ENCODE assay signal across 16 cellular contexts in genomic region chr16:23953476-23953875, GRCh38.
DNase-seq lines count a peak whose midpoint lies in the region; ATAC-seq, FAIRE-seq and TF ChIP-seq lines count a peak whose summit lies in the region.
"Had no signal": no experiment of that assay in that cellular context is flagged by ENCODE, and none has a peak within 500 bp of the region (broad histone marks: within the 10 kb centered on the region; RNA-seq: fewer than 3 reads in every experiment).

No MANE protein-coding gene starts in this region.

- intact Hi-C loops in CD4-positive, alpha-beta T cell (cut with DNase I, micrococcal nuclease), result loop anchor here (5.0 to 10.0 kb wide), 6 partner anchors 49 to 116 kb away; partner anchors contain the start of gene PRKCB (in 1 of the 2)

- CTCF ChIA-PET in CD4-positive, alpha-beta T cell (lab: Charles Lee), result interaction anchor here (1.1 to 1.3 kb wide), 2 partner anchors 10 to 12 kb away, joined by 3 read pairs; no protein-coding TSS in a partner anchor

- FAIRE-seq in GM12891 (lab: Jason Lieb, UNC), result peak; percentile 5

- no peaks in the 10 kb centered on the region for H3K9me3 Mint-ChIP-seq in CD4-positive, alpha-beta T cell
- H3K9me3 Mint-ChIP-seq in activated naive CD8-positive, alpha-beta T cell treated with anti-CD3 and anti-CD28 coated beads for 36 hours, result no peaks in the 10 kb centered on the region
- H3K9me3 Mint-ChIP-seq in naive thymus-derived CD8-positive, alpha-beta T cell, result no peaks in the 10 kb centered on the region
- H3K9me3 Mint-ChIP-seq: GM23338 had no signal

- TF ChIP-seq CTCF in CD4-positive, alpha-beta T cell (IDR thresholded peaks at IDR 0.05), result no peak
- no peak for TF ChIP-seq CTCF in GM10266 (IDR thresholded peaks at IDR 0.05; ENCODE audit: control insufficient read depth, insufficient read depth, low read depth, missing control alignments)

- POLR2A ChIA-PET in CD4-positive, alpha-beta T cell (lab: Charles Lee), result interaction anchor here (1.0 to 1.7 kb wide), 4 partner anchors 22 to 76 kb away, joined by 3 to 5 read pairs (median 3); no protein-coding TSS in a partner anchor
- POLR2A ChIA-PET in naive thymus-derived CD8-positive, alpha-beta T cell (lab: Charles Lee), result interaction anchor here (0.7 to 1.6 kb wide), 8 partner anchors 9 to 76 kb away, joined by 3 to 4 read pairs (median 3); no protein-coding TSS in a partner anchor

- TF ChIP-seq POLR2A in GM12891 (IDR thresholded peaks at IDR 0.05; ENCODE audit: low read depth, low read length), result no peak

- no peaks in the 10 kb centered on the region for H3K27me3 Mint-ChIP-seq in CD4-positive, alpha-beta T cell
- no peaks in the 10 kb centered on the region for H3K27me3 Mint-ChIP-seq in activated naive CD8-positive, alpha-beta T cell treated with anti-CD3 and anti-CD28 coated beads for 36 hours
- no peaks in the 10 kb centered on the region for H3K27me3 Mint-ChIP-seq in naive thymus-derived CD8-positive, alpha-beta T cell

- DNase-seq in CD4-positive, alpha-beta T cell, result no peak
- DNase-seq in GM12891 (ENCODE audit: insufficient read length, low spot score), result no peak
- DNase-seq in activated naive CD8-positive, alpha-beta T cell treated with anti-CD3 and anti-CD28 coated beads for 36 hours, result no peak
- DNase-seq in naive thymus-derived CD8-positive, alpha-beta T cell, result no peak
- no peak for DNase-seq in GM10266 (ENCODE audit: extremely low spot score)
- DNase-seq: Caco-2, Karpas-422, NCI-H1105 treated with DMSO at 0.1 percent for 48 hours, NCI-H187, NCI-H446 treated with DMSO at 0.1 percent for 48 hours, NCI-H748 treated with DMSO at 0.1 percent for 48 hours, PC-9 had no signal

- H3K4me3 Mint-ChIP-seq in CD4-positive, alpha-beta T cell, result peak overlapping the region; percentile 21
- no peak overlapping the region for H3K4me3 Mint-ChIP-seq in activated naive CD8-positive, alpha-beta T cell treated with anti-CD3 and anti-CD28 coated beads for 36 hours
- peak overlapping the region in 9 of 10 donors; percentile 20 to 83 (median 77) for H3K4me3 Mint-ChIP-seq in naive thymus-derived CD8-positive, alpha-beta T cell
- H3K4me3 Mint-ChIP-seq: GM23338 had no signal

- peaks cover 83% of the 10 kb centered on the region for H3K4me1 Mint-ChIP-seq in CD4-positive, alpha-beta T cell (ENCODE audit: low read depth)
- peaks cover 82% of the 10 kb centered on the region for H3K4me1 Mint-ChIP-seq in activated naive CD8-positive, alpha-beta T cell treated with anti-CD3 and anti-CD28 coated beads for 36 hours
- peaks cover 54 to 92% (median 85%) of the 10 kb centered on the region in 4 donors for H3K4me1 Mint-ChIP-seq in naive thymus-derived CD8-positive, alpha-beta T cell

- no peak overlapping the region for H3K27ac ChIP-seq in CD4-positive, alpha-beta T cell (ENCODE audit: low read depth, low read length)
- H3K27ac ChIP-seq: PC-9 had no signal

- H3K9me3 ChIP-seq in CD4-positive, alpha-beta T cell (ENCODE audit: control insufficient read depth, low read length), result no peaks in the 10 kb centered on the region
- H3K9me3 ChIP-seq: Caco-2 had no signal

- no peaks in the 10 kb centered on the region for H3K36me3 Mint-ChIP-seq in CD4-positive, alpha-beta T cell (ENCODE audit: low read depth)
- H3K36me3 Mint-ChIP-seq in activated naive CD8-positive, alpha-beta T cell treated with anti-CD3 and anti-CD28 coated beads for 36 hours, result peaks cover 35% of the 10 kb centered on the region
- H3K36me3 Mint-ChIP-seq in naive thymus-derived CD8-positive, alpha-beta T cell, result no peaks in the 10 kb centered on the region

- no peak for ATAC-seq in CD4-positive, alpha-beta T cell (ENCODE audit: poor library complexity)
- no peak for ATAC-seq in naive thymus-derived CD8-positive, alpha-beta T cell
- ATAC-seq in GM19452 (IDR thresholded peaks at IDR 0.05; ENCODE audit: unreplicated experiment) (no peak), HG03045 (IDR thresholded peaks at IDR 0.05; ENCODE audit: unreplicated experiment) (no peak), GM18511 (IDR thresholded peaks at IDR 0.05; ENCODE audit: unreplicated experiment) (no peak)

- H3K27me3 ChIP-seq in CD4-positive, alpha-beta T cell (ENCODE audit: control insufficient read depth, insufficient read depth, low read length), result no peaks in the 10 kb centered on the region

- peak overlapping the region; percentile 89 for H3K27ac Mint-ChIP-seq in CD4-positive, alpha-beta T cell
- H3K27ac Mint-ChIP-seq in activated naive CD8-positive, alpha-beta T cell treated with anti-CD3 and anti-CD28 coated beads for 36 hours, result peak overlapping the region; percentile 95
- peak overlapping the region; percentile 44 to 95 (median 92) for H3K27ac Mint-ChIP-seq in naive thymus-derived CD8-positive, alpha-beta T cell
- H3K27ac Mint-ChIP-seq: GM23338 had no signal

TF ChIP-seq in GM12891, 5 proteins besides CTCF, POLR2A, EP300 and RAD21:
- no peak for TF ChIP-seq PAX5 (IDR thresholded peaks at IDR 0.05; ENCODE audit: insufficient read depth, low read length, severe bottlenecking)
- no peak for TF ChIP-seq SPI1 (IDR thresholded peaks at IDR 0.05; ENCODE audit: low read depth, low read length)
- no peak for TF ChIP-seq POU2F2 (IDR thresholded peaks at IDR 0.05; ENCODE audit: low read depth, low read length)
- TF ChIP-seq POLR2AphosphoS5 (IDR thresholded peaks at IDR 0.05; ENCODE audit: low read depth, low read length), result no peak
- TF ChIP-seq TAF1 (IDR thresholded peaks at IDR 0.05; ENCODE audit: low read depth, low read length), result no peak
